ENCODE assay signal across 8 cellular contexts in genomic region chr16:74700206-74701040, GRCh38. TPM values are rescaled to one million over a fixed set of nuclear protein-coding genes. Genes with fewer than 3 reads are reported as not detected.
DNase-seq lines count a peak whose midpoint lies in the region; ATAC-seq, FAIRE-seq and TF ChIP-seq lines count a peak whose summit lies in the region.

MLKL (minus strand) TSS chr16:74700862; CDS start chr16:74695757, 5,105 bp downstream.

- ATAC-seq in GM19463 (IDR thresholded peaks at IDR 0.05; ENCODE audit: unreplicated experiment): peak; percentile 41
- ATAC-seq in GM12878: peak; percentile 78

- no peaks in the 10 kb centered on the region for H4K20me1 ChIP-seq in GM12878 (ENCODE audit: control insufficient read depth, insufficient read depth)

- peak within 1 kb of the TSS; percentile 94 for H2AFZ ChIP-seq in GM12878 (ENCODE audit: control insufficient read depth, low read depth, low read length)

- SMC1A ChIA-PET in GM12878 (lab: Charles Lee; ENCODE audit: uncharacterized antibody, unreplicated experiment): interaction anchor here (0.5 to 5.4 kb wide), 7 partner anchors 9 to 311 kb away, joined by 3 to 26 read pairs (median 3); partner anchors contain the start of gene RFWD3

- peak in 1 of 3 experiments; percentile 1; a peak in 1 of 6 replicates for TF ChIP-seq CTCF in GM12878 (IDR thresholded peaks at IDR 0.05 in 2 of 3, conservative IDR thresholded peaks at IDR 0.05 in 1 of 3; ENCODE audit: control insufficient read depth in 2 of 3, extremely low read depth in 1 of 3, insufficient read depth in 1 of 3, low read depth in 3 of 3, low read length in 3 of 3)

- H3K4me2 ChIP-seq in GM12878 (ENCODE audit: control insufficient read depth, insufficient read depth): peak within 1 kb of the TSS; percentile 99

- TF ChIP-seq POLR2A in GM12878 (IDR thresholded peaks at IDR 0.05; ENCODE audit: low read depth, low read length): peak; percentile 82

- no peaks in the 10 kb centered on the region for H3K27me3 ChIP-seq in GM12878 (replicated peaks in 1 of 2; ENCODE audit: control insufficient read depth in 2 of 2, insufficient read depth in 2 of 2, low read length in 1 of 2)

- no peak for TF ChIP-seq EP300 in GM12878 (IDR thresholded peaks at IDR 0.05; ENCODE audit: borderline replicate concordance in 1 of 2, control insufficient read depth in 1 of 2, low read depth in 2 of 2, low read length in 2 of 2)

- no peak for FAIRE-seq in GM12878 (lab: Jason Lieb, UNC)

- RAD21 ChIA-PET in GM12878 (lab: Charles Lee; ENCODE audit: unreplicated experiment): interaction anchor here (0.8 to 3.9 kb wide), 5 partner anchors 10 to 162 kb away, joined by 3 to 18 read pairs (median 7); partner anchors contain the start of gene RFWD3

- intact Hi-C loops in GM12878 (cut with micrococcal nuclease; ENCODE audit: unreplicated experiment): no loop called here

- CTCF ChIA-PET in GM12878 (lab: Yijun Ruan, JAX): interaction anchor here (0.6 to 5.1 kb wide), 9 partner anchors 9 to 411 kb away, joined by 3 to 54 read pairs (median 6); partner anchors contain the start of gene RFWD3

- H3K36me3 ChIP-seq in GM12878 (ENCODE audit: control insufficient read depth in 2 of 2, insufficient read depth in 2 of 2, low read length in 1 of 2): no peaks in the 10 kb centered on the region

- peak within 1 kb of the TSS; percentile 75 for H3K9ac ChIP-seq in GM12878 (ENCODE audit: control insufficient read depth, insufficient read depth, low read length)

- in situ Hi-C loops in GM12878 (cut with MboI): loop anchor here (5.0 kb wide), 1 partner anchor 407 kb away; no protein-coding TSS in a partner anchor

- peaks cover 9% of the 10 kb centered on the region for H3K4me1 ChIP-seq in GM12878 (ENCODE audit: control insufficient read depth, insufficient read depth, low read length)

- POLR2A ChIA-PET in GM12878 (lab: Charles Lee): interaction anchor here (0.9 to 4.7 kb wide), 4 partner anchors 29 to 408 kb away, joined by 3 to 28 read pairs (median 3); partner anchors contain the start of gene RFWD3

- BruUV-seq in GM12878 (replicated peaks; lab: Mats Ljungman, UMichigan): no TSS peak

- H3K4me3 ChIP-seq in GM12878: peak within 1 kb of the TSS; percentile 79

- DNase-seq in COR-L47 (lab: John Stamatoyannopoulos, UW) (peak; percentile 32), HuH-7 (ENCODE audit: low spot score) (peak; percentile 67), T-helper 22 cell (ENCODE audit: low read depth) (peak; percentile 49), GM12878 (ENCODE audit: low read depth, low spot score) (peak; percentile 11), islet precursor cell (peak; percentile 68), NCI-H187 treated with DMSO at 0.1 percent for 48 hours (lab: John Stamatoyannopoulos, UW) (no peak)
- peak in 3 of 4 experiments; percentile 20 to 50 (median 41) for DNase-seq in stimulated activated CD4-positive, alpha-beta T cell treated with anti-CD3 and anti-CD28 coated beads, Interleukin-1b, Interleukin-23, amount 100 ng/mL, for 24 hours (ENCODE audit: low read depth in 4 of 4, low spot score in 1 of 4)

- H3K9me3 ChIP-seq in GM12878 (replicated peaks; ENCODE audit: control insufficient read depth, insufficient read depth, low read length): no peaks in the 10 kb centered on the region

- H3K27ac ChIP-seq in GM12878 (ENCODE audit: control insufficient read depth, insufficient read depth): peak within 1 kb of the TSS; percentile 97

- no peak for TF ChIP-seq RAD21 in GM12878 (IDR thresholded peaks at IDR 0.05; ENCODE audit: insufficient read depth, low read depth, low read length)

- peaks cover 11% of the 10 kb centered on the region for H3K79me2 ChIP-seq in GM12878 (ENCODE audit: control insufficient read depth, insufficient read depth, low read length)

- whole genome bisulfite sequencing in GM12878 (ENCODE audit: insufficient coverage, insufficient replicate concordance, low lambda C conversion rate, missing lambda C conversion rate): 1% methylated on average over 48 of the region's 48 CpGs

TF ChIP-seq in GM12878, 131 proteins besides CTCF, POLR2A, EP300 and RAD21 (continues in another document):
- TF ChIP-seq EZH2 (IDR thresholded peaks at IDR 0.05; ENCODE audit: borderline replicate concordance, control insufficient read depth, low read depth, low read length) (no peak), POLR2AphosphoS5 (IDR thresholded peaks at IDR 0.05; ENCODE audit: low read length) (peak; percentile 50; the same call in 1 of the 2 replicates), JUNB (IDR thresholded peaks at IDR 0.05) (0 out of 2 replicates have a peak, but pooled peaks have one; percentile 6), BACH1 (IDR thresholded peaks at IDR 0.05; ENCODE audit: borderline replicate concordance) (0 out of 2 replicates have a peak, but pooled peaks have one; percentile 29), DPF2 (IDR thresholded peaks at IDR 0.05) (peak; percentile 70), LARP7 (IDR thresholded peaks at IDR 0.05) (peak; percentile 69), MYC (IDR thresholded peaks at IDR 0.05; ENCODE audit: insufficient read depth, insufficient read length, insufficient replicate concordance, low read length, severe bottlenecking) (peak; percentile 67), CREB1 (IDR thresholded peaks at IDR 0.05; ENCODE audit: low read depth) (no peak), IKZF2 (IDR thresholded peaks at IDR 0.05) (peak; percentile 26 to 34; a peak in 2 of 4 replicates), STAT1 (conservative IDR thresholded peaks at IDR 0.05) (no peak), SIN3A (IDR thresholded peaks at IDR 0.05; ENCODE audit: low read depth, low read length) (peak; percentile 36; the same call in 1 of the 2 replicates), POU2F2 (IDR thresholded peaks at IDR 0.05; ENCODE audit: borderline replicate concordance, low read depth, low read length) (peak; percentile 40; the same call in 1 of the 3 replicates), RB1 (IDR thresholded peaks at IDR 0.05; ENCODE audit: borderline replicate concordance) (peak; percentile 46; the same call in 1 of the 2 replicates), GATAD2B (conservative IDR thresholded peaks at IDR 0.05; ENCODE audit: low read depth) (peak; percentile 80), ATF3 (IDR thresholded peaks at IDR 0.05; ENCODE audit: borderline replicate concordance, extremely low read depth, low read depth, low read length) (no peak), EED (IDR thresholded peaks at IDR 0.05; ENCODE audit: low read depth) (peak; percentile 65), SPI1 (IDR thresholded peaks at IDR 0.05; ENCODE audit: borderline replicate concordance, insufficient read depth, low read depth, low read length) (peak; percentile 77), SMARCA5 (IDR thresholded peaks at IDR 0.05) (0 out of 2 replicates have a peak, but pooled peaks have one; percentile 64), NBN (IDR thresholded peaks at IDR 0.05) (0 out of 2 replicates have a peak, but pooled peaks have one; percentile 52), RUNX3 (IDR thresholded peaks at IDR 0.05; ENCODE audit: low read length) (peak; percentile 7)

RNA-seq across cellular contexts. Expression of gene MLKL, which starts in this region (rescaled TPM):
- 32.5 and 34.3 TPM in 2 replicates for total RNA-seq in GM12878 (2013; cell fraction: nucleolus; rRNA removed)
- total RNA-seq in GM12878 (2014; rRNA removed) (10.2 and 12.5 TPM in 2 replicates), GM12878 (2014; rRNA removed; fragmentation: Illumina TruSeq; extraction: Trizol) (11.6 and 12.2 TPM in 2 replicates), GM12878 (2021) (11.6 and 12.0 TPM in 2 replicates)
- 6.5 TPM for polyA plus RNA-seq in GM12878 (2011; ENCODE audit: low read depth)
- polyA plus RNA-seq in GM12878 (2011; rRNA removed) (14.5 and 15.0 TPM in 2 replicates), GM12878 (2014; fragmentation: Illumina TruSeq; extraction: Trizol) (13.3 and 16.1 TPM in 2 replicates), GM12878 (2014; fragmentation: Nextera tagmentation; extraction: Ambion mirVana) (1 to 10 TPM; 3.8 to 5.2 TPM), GM12878 (2014; rRNA removed) (11.5 and 12.0 TPM in 2 replicates), GM12878 (2016; fragmentation: Nextera tagmentation; extraction: Ambion mirVana) (10 to 100 TPM in 1 of 2 experiments, 1 to 10 TPM in 1; 9.9 to 10.9 TPM)
- polyA plus RNA-seq in GM12878 (2011; cell fraction: cytosol; rRNA removed): 8.6 TPM in 2 replicates
- polyA plus RNA-seq in GM12878 (2011; cell fraction: nucleus; rRNA removed): 17.7 and 21.6 TPM in 2 replicates
- polyA plus RNA-seq in GM12878 (2012): 7.3 and 8.7 TPM in 2 replicates
- 8.1 and 10.8 TPM in 2 replicates for polyA minus RNA-seq in GM12878 (2011; rRNA and poly(A)+ RNA removed)
- polyA minus RNA-seq in GM12878 (2011; cell fraction: cytosol; rRNA and poly(A)+ RNA removed): 3.1 TPM in 2 replicates
- polyA minus RNA-seq in GM12878 (2011; cell fraction: nucleus; rRNA and poly(A)+ RNA removed): 7.5 and 8.9 TPM in 2 replicates
